Comparison of ENCODE assay signal across 1 cellular context in genomic region chr18:5036523-5036922, GRCh38.
TF ChIP-seq lines count a peak whose summit lies in the region.

No MANE protein-coding gene starts in this region.

TF ChIP-seq in H1, 55 proteins besides CTCF, POLR2A, EP300 and RAD21 (continued from another document):
- TF ChIP-seq ATF3 (IDR thresholded peaks at IDR 0.05; ENCODE audit: insufficient read depth, low read depth, low read length): no peak
- TF ChIP-seq SP4 (IDR thresholded peaks at IDR 0.05; ENCODE audit: low read length): no peak
- TF ChIP-seq ZNF274 (IDR thresholded peaks at IDR 0.05; ENCODE audit: borderline replicate concordance, extremely low read depth, low read length): no peak
- TF ChIP-seq CHD7 (IDR thresholded peaks at IDR 0.05; ENCODE audit: insufficient replicate concordance, low read length): no peak
- no peak for TF ChIP-seq TCF12 (IDR thresholded peaks at IDR 0.05; ENCODE audit: low read depth, low read length)
- no peak for TF ChIP-seq BRCA1 (IDR thresholded peaks at IDR 0.05; ENCODE audit: low read depth, low read length)
